ENCODE assay signal across 29 cellular contexts in the genomic region with DNA sequence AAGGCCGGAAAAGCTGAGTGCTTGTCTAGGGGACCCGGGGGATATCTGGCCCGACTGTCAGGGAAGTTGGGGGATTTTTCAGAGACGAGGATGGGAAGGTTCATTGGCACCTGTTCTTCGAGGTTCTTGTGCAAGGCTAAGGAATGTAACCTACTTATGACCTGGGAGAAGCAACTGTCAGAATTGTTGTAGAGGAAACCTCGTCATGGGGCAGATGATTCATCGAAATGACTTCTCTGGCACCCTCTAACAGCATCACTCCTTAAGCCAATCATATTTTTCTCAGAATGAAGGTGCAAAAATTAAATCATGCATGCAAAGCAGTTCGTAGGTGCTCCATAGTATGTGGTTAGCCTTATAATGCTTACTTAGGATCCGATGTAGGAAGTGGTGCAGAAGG. TPM values are rescaled to one million over a fixed set of nuclear protein-coding genes. Genes with fewer than 3 reads are reported as not detected.
A peak's percentile ranks its signal among the peaks of the same experiment; 100 is the strongest.
DNase-seq lines count a peak whose midpoint lies in the region; ATAC-seq, FAIRE-seq and TF ChIP-seq lines count a peak whose summit lies in the region.
"Had no signal": no experiment of that assay in that cellular context is flagged by ENCODE, and none has a peak within 500 bp of the region (broad histone marks: within the 10 kb centered on the region; RNA-seq: fewer than 3 reads in every experiment).

No MANE protein-coding gene starts in this region.

- H3K27me3 Mint-ChIP-seq in CD8-positive, alpha-beta memory T cell, result no peaks in the 10 kb centered on the region
- H3K27me3 Mint-ChIP-seq: activated B cell treated with CpG ODN at 0.5 μM for 24 hours; activated T-helper 17 cell treated with anti-CD3 and anti-CD28 coated beads, Interleukin-2, amount 50 U/mL, for 72 hours had no signal

- H3K27me3 ChIP-seq in keratinocyte (ENCODE audit: control insufficient read depth, extremely low read depth, insufficient read depth, low read length), result no peaks in the 10 kb centered on the region
- H3K27me3 ChIP-seq in CD8-positive, alpha-beta memory T cell (ENCODE audit: insufficient read depth, low read length, poor library complexity, severe bottlenecking), result no peaks in the 10 kb centered on the region
- H3K27me3 ChIP-seq: heart right ventricle, sigmoid colon had no signal

- no peak overlapping the region for H3K9ac ChIP-seq in keratinocyte (ENCODE audit: control insufficient read depth, extremely low read depth, insufficient read depth, low read length)
- H3K9ac ChIP-seq: KMS-11, parathyroid adenoma had no signal

- H2AFZ ChIP-seq in keratinocyte (ENCODE audit: control insufficient read depth, low read length), result no peak overlapping the region
- H2AFZ ChIP-seq: parathyroid adenoma had no signal

- no peak overlapping the region for H3K4me2 ChIP-seq in keratinocyte (ENCODE audit: control insufficient read depth, extremely low read depth, insufficient read depth, low read depth, low read length)
- H3K4me2 ChIP-seq: KMS-11 had no signal

- H4K20me1 ChIP-seq in keratinocyte (ENCODE audit: control insufficient read depth, extremely low read depth, insufficient read depth, low read length), result no peaks in the 10 kb centered on the region

- DNase-seq in LHCN-M2 (ENCODE audit: low read depth), result peak; percentile 57
- peak; percentile 10 for DNase-seq in astrocyte of the hippocampus (ENCODE audit: low read depth, low spot score)
- peak; percentile 2 for DNase-seq in keratinocyte (ENCODE audit: low read depth, low spot score)
- peak; percentile 90 for DNase-seq in retinal pigment epithelial cell (ENCODE audit: low read depth)
- no peak for DNase-seq in SKM-1 treated with dmso at 0.1 percent for 144 hours (lab: John Stamatoyannopoulos, UW; ENCODE audit: unreplicated experiment)
- no peak for DNase-seq in CD8-positive, alpha-beta memory T cell
- no peak for DNase-seq in NCI-H2107 treated with DMSO at 0.1 percent for 48 hours (lab: John Stamatoyannopoulos, UW; ENCODE audit: unreplicated experiment)
- DNase-seq: activated B cell treated with CpG ODN at 0.5 μM for 24 hours; activated CD8-positive, alpha-beta memory T cell treated with anti-CD3 and anti-CD28 coated beads, Interleukin-2, amount 50 U/mL, for 4 hours; DMS 273 treated with DMSO at 0.1 percent for 48 hours; foreskin fibroblast; heart right ventricle; HFFc6; left ventricle myocardium superior; midbrain; NCI-H1694 treated with DMSO at 0.1 percent for 48 hours; NCI-H69; nephron progenitor cell; sigmoid colon; stimulated activated CD4-positive, alpha-beta T cell treated with anti-CD3 and anti-CD28 coated beads, Interleukin-15, amount 100 ng/mL, for 24 hours; stimulated activated naive CD8-positive, alpha-beta T cell treated with anti-CD3 and anti-CD28 coated beads, Interleukin-15, Interleukin-2, amounts not matched to agents 100 U/mL and 50 U/mL, for 24 hours; T-helper 9 cell had no signal

- no peaks in the 10 kb centered on the region for H3K36me3 ChIP-seq in keratinocyte (ENCODE audit: control insufficient read depth in 2 of 2, extremely low read depth in 1 of 2, insufficient read depth in 2 of 2, low read length in 2 of 2)
- H3K36me3 ChIP-seq in CD8-positive, alpha-beta memory T cell (ENCODE audit: insufficient read depth, low read length), result no peaks in the 10 kb centered on the region
- H3K36me3 ChIP-seq: heart right ventricle, sigmoid colon had no signal

- H3K4me3 ChIP-seq in keratinocyte (ENCODE audit: control insufficient read depth in 2 of 3, extremely low read depth in 1 of 3, insufficient read depth in 2 of 3, low read depth in 1 of 3, low read length in 3 of 3) (no peak overlapping the region), retinal pigment epithelial cell (ENCODE audit: low read length) (no peak overlapping the region)
- no peak overlapping the region for H3K4me3 ChIP-seq in CD8-positive, alpha-beta memory T cell (ENCODE audit: low read length)
- H3K4me3 ChIP-seq: heart right ventricle, sigmoid colon had no signal

- TF ChIP-seq CTCF in keratinocyte (optimal IDR thresholded peaks at IDR 0.05 in 1 of 3, IDR thresholded peaks at IDR 0.05 in 1 of 3, conservative IDR thresholded peaks at IDR 0.05 in 1 of 3; ENCODE audit: extremely low read depth in 1 of 3, insufficient read depth in 2 of 3, low read length in 3 of 3), result no peak
- TF ChIP-seq CTCF in retinal pigment epithelial cell (conservative IDR thresholded peaks at IDR 0.05; ENCODE audit: low read depth, low read length), result no peak

- peaks cover 4 to 19% (median 9%) of the 10 kb centered on the region in 5 donors for H3K9me3 Mint-ChIP-seq in CD8-positive, alpha-beta memory T cell
- H3K9me3 Mint-ChIP-seq: CD14-positive monocyte, nephron progenitor cell had no signal

- CTCF ChIA-PET in CD8-positive, alpha-beta memory T cell (lab: Charles Lee), result no interaction called here

- H3K4me3 Mint-ChIP-seq in CD8-positive, alpha-beta memory T cell, result no peak overlapping the region
- H3K4me3 Mint-ChIP-seq: activated B cell treated with CpG ODN at 0.5 μM for 24 hours; activated T-helper 17 cell treated with anti-CD3 and anti-CD28 coated beads, Interleukin-2, amount 50 U/mL, for 72 hours; CD14-positive monocyte; HFFc6; nephron progenitor cell had no signal

- ATAC-seq in HG02981 (IDR thresholded peaks at IDR 0.05; ENCODE audit: unreplicated experiment), result no peak
- ATAC-seq: activated naive CD4-positive, alpha-beta T cell treated with anti-CD3 and anti-CD28 coated beads, Interleukin-2, amount 50 U/mL, for 72 hours; activated T-helper 17 cell treated with anti-CD3 and anti-CD28 coated beads, Interleukin-2, amount 50 U/mL, for 72 hours; left ventricle myocardium superior; stimulated activated naive CD8-positive, alpha-beta T cell treated with anti-CD3 and anti-CD28 coated beads, Interleukin-15, Interleukin-2, amounts not matched to agents 100 U/mL and 50 U/mL, for 24 hours had no signal

- dilution Hi-C loops in keratinocyte (cut with MboI; ENCODE audit: extremely low pct_ligation_motif_present, low sequenced_read_pairs), result no loop called here

- FAIRE-seq in keratinocyte (lab: Jason Lieb, UNC), result peak; percentile 36

- no peaks in the 10 kb centered on the region for H3K79me2 ChIP-seq in keratinocyte (ENCODE audit: control insufficient read depth, insufficient read depth, low read length)

- peak overlapping the region in 1 of 8 donors; percentile 16 for H3K27ac Mint-ChIP-seq in CD8-positive, alpha-beta memory T cell
- H3K27ac Mint-ChIP-seq: activated B cell treated with CpG ODN at 0.5 μM for 24 hours; activated naive CD4-positive, alpha-beta T cell treated with anti-CD3 and anti-CD28 coated beads, Interleukin-2, amount 50 U/mL, for 72 hours; activated T-helper 17 cell treated with anti-CD3 and anti-CD28 coated beads, Interleukin-2, amount 50 U/mL, for 72 hours; HFFc6; nephron progenitor cell had no signal

- POLR2A ChIA-PET in CD8-positive, alpha-beta memory T cell (lab: Charles Lee), result no interaction called here

- H3K9me1 ChIP-seq in keratinocyte (ENCODE audit: control insufficient read depth, extremely low read depth, insufficient read depth, low read length), result no peaks in the 10 kb centered on the region

- no peaks in the 10 kb centered on the region for H3K4me1 Mint-ChIP-seq in CD8-positive, alpha-beta memory T cell
- H3K4me1 Mint-ChIP-seq: activated B cell treated with CpG ODN at 0.5 μM for 24 hours; activated T-helper 17 cell treated with anti-CD3 and anti-CD28 coated beads, Interleukin-2, amount 50 U/mL, for 72 hours; nephron progenitor cell had no signal

- peaks cover 5% of the 10 kb centered on the region for H3K4me1 ChIP-seq in keratinocyte (ENCODE audit: control insufficient read depth, extremely low read depth, insufficient read depth, low read length)
- no peaks in the 10 kb centered on the region for H3K4me1 ChIP-seq in CD8-positive, alpha-beta memory T cell (ENCODE audit: insufficient read depth, low read length)
- H3K4me1 ChIP-seq: sigmoid colon had no signal

- H3K27ac ChIP-seq in keratinocyte (ENCODE audit: control insufficient read depth, insufficient read depth, low read length), result no peak overlapping the region
- no peak overlapping the region for H3K27ac ChIP-seq in CD8-positive, alpha-beta memory T cell (ENCODE audit: low read depth, low read length)
- H3K27ac ChIP-seq: epithelial cell of prostate, heart right ventricle, KMS-11, parathyroid adenoma, sigmoid colon had no signal

- H3K9me3 ChIP-seq in keratinocyte (ENCODE audit: control insufficient read depth, low read depth, low read length), result no peaks in the 10 kb centered on the region
- H3K9me3 ChIP-seq in CD8-positive, alpha-beta memory T cell (ENCODE audit: low read length), result no peaks in the 10 kb centered on the region
- H3K9me3 ChIP-seq: heart right ventricle, sigmoid colon had no signal

- H3K36me3 Mint-ChIP-seq in CD8-positive, alpha-beta memory T cell, result no peaks in the 10 kb centered on the region
- H3K36me3 Mint-ChIP-seq: activated naive CD4-positive, alpha-beta T cell treated with anti-CD3 and anti-CD28 coated beads, Interleukin-2, amount 50 U/mL, for 72 hours had no signal

RNA-seq across cellular contexts. Expression of a gene that starts 58.6 kb away (rescaled TPM):
- 4.0 and 4.6 TPM in 2 replicates for total RNA-seq in LHCN-M2 (2014; rRNA removed)
- 4.7 TPM for polyA plus RNA-seq in LHCN-M2 (2012)
- 12.0 to 18.6 TPM (median 12.9 TPM) in 3 replicates for polyA plus RNA-seq in keratinocyte
- 64.6 TPM for polyA plus RNA-seq in keratinocyte (2011; ENCODE audit: low read depth)
- polyA plus RNA-seq in keratinocyte (2011; cell fraction: cytosol; rRNA removed), result 5.9 and 11.5 TPM in 2 replicates
- polyA plus RNA-seq in keratinocyte (2011; cell fraction: nucleus; rRNA removed), result 31.2 and 35.2 TPM in 2 replicates
- 7.5 and 36.7 TPM in 2 replicates for polyA plus RNA-seq in keratinocyte (2012; ENCODE audit: low replicate concordance)
- 10.8 to 29.8 TPM (median 24.5 TPM) in 3 replicates for polyA minus RNA-seq in keratinocyte
- 7.3 TPM for polyA minus RNA-seq in keratinocyte (2011; cell fraction: cytosol; rRNA and poly(A)+ RNA removed)
- 27.0 and 61.5 TPM in 2 replicates for polyA minus RNA-seq in keratinocyte (2011; cell fraction: nucleus; rRNA and poly(A)+ RNA removed)
- total RNA-seq in CD8-positive, alpha-beta memory T cell, result under 1 TPM; 0.15 to 0.38 TPM
- polyA plus RNA-seq in CD8-positive, alpha-beta memory T cell, result 1.5 TPM
- total RNA-seq: activated naive CD4-positive, alpha-beta T cell treated with anti-CD3 and anti-CD28 coated beads, Interleukin-2, amount 50 U/mL, for 72 hours; activated T-helper 17 cell treated with anti-CD3 and anti-CD28 coated beads, Interleukin-2, amount 50 U/mL, for 72 hours had no signal

Comparison
In these comparisons a context has a peak if more than half of its experiments do, and no peak if none do; other contexts are left out.
1. DNase-seq: peak in LHCN-M2 (single experiment), astrocyte of the hippocampus (single experiment), keratinocyte (single experiment) and retinal pigment epithelial cell (single experiment); none in SKM-1 treated with dmso at 0.1 percent for 144 hours (single experiment), CD8-positive, alpha-beta memory T cell (0 of 5) and NCI-H2107 treated with DMSO at 0.1 percent for 48 hours (single experiment).